In the genomic region with DNA sequence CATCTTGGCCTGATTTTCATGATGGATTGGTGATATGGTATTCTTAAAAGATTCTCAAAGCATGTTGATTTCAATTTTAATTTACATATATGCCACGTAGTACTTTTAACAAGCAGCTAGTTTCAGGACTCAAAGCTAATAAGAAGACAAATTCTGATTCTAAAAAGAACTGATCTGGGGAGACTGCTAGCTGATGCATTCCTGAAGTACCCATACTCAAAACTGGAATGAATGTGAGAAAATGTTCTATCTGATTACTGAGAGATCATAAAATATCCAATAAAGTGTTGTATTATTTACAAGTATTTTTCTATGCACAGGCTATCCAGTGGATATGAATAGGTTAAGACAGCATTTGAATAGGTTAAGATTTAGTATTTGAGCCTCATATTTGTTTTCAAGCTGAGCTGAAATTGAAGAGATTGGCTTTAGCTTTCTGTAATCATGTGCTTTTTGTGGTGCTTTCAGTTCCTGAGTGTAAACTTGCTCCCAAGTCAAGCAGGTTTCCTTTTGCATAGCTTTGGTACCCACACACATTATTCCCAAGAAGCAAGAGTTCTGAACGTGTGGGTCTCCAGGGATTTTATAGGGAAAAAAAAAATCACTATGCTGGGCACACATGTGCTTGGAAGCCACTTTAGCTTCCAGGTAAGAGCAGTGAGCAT, we compare ENCODE assay signal across 9 cellular contexts.
DNase-seq lines count a peak whose midpoint lies in the region; ATAC-seq and TF ChIP-seq lines count a peak whose summit lies in the region.
"Had no signal": no experiment of that assay in that cellular context is flagged by ENCODE, and none has a peak within 500 bp of the region (broad histone marks: within the 10 kb centered on the region; RNA-seq: fewer than 3 reads in every experiment).

No MANE protein-coding gene starts in this region.

- peaks cover 40% of the 10 kb centered on the region for H3K4me1 Mint-ChIP-seq in CD14-positive monocyte
- H3K4me1 Mint-ChIP-seq in nephron: peaks cover 61% of the 10 kb centered on the region

- peak overlapping the region; percentile 78 for H3K27ac ChIP-seq in HL-60 (replicated peaks)
- H3K27ac ChIP-seq in ascending aorta: peak overlapping the region; percentile 55 to 70

- no peaks in the 10 kb centered on the region for H3K27me3 Mint-ChIP-seq in CD14-positive monocyte (ENCODE audit: low read depth in 3 of 3)
- H3K27me3 Mint-ChIP-seq in nephron (ENCODE audit: low read depth): no peaks in the 10 kb centered on the region

- H3K9me3 Mint-ChIP-seq in CD14-positive monocyte (no peaks in the 10 kb centered on the region), nephron (no peaks in the 10 kb centered on the region)

- peaks cover 6 to 28% of the 10 kb centered on the region in 2 donors for H3K4me1 ChIP-seq in ascending aorta

- H3K4me3 Mint-ChIP-seq in CD14-positive monocyte (peak overlapping the region in 1 of 2 donors; percentile 89), nephron (peak overlapping the region in 1 of 3 experiments; percentile 4)

- ATAC-seq in GM21619 (IDR thresholded peaks at IDR 0.05; ENCODE audit: unreplicated experiment): no peak

- H3K9me3 ChIP-seq in ascending aorta: no peaks in the 10 kb centered on the region

- intact Hi-C loops in CD14-positive monocyte (cut with micrococcal nuclease) (no loop called here), ascending aorta (cut with DNase I) (no loop called here)

- H3K27me3 ChIP-seq in HL-60 (ENCODE audit: insufficient read depth, poor library complexity, severe bottlenecking) (no peaks in the 10 kb centered on the region), ascending aorta (no peaks in the 10 kb centered on the region)

- H3K4me3 ChIP-seq in HL-60 (replicated peaks; ENCODE audit: insufficient read depth, low read length): no peak overlapping the region
- peak overlapping the region in 1 of 2 donors; percentile 31 for H3K4me3 ChIP-seq in ascending aorta

- H3K27ac Mint-ChIP-seq in CD14-positive monocyte: peak overlapping the region; percentile 87 to 95 (median 92)
- peak overlapping the region; percentile 85 to 96 (median 88) for H3K27ac Mint-ChIP-seq in nephron

- DNase-seq in CD14-positive monocyte (ENCODE audit: low spot score) (no peak), HL-60 (ENCODE audit: low read depth in 1 of 2, low spot score in 1 of 2) (no peak), ascending aorta (ENCODE audit: low spot score in 2 of 2) (no peak), cerebellum (ENCODE audit: low spot score) (no peak), OCI-M1 (lab: John Stamatoyannopoulos, UW) (no peak), DMS53 treated with DMSO at 0.1 percent for 48 hours (lab: John Stamatoyannopoulos, UW; ENCODE audit: unreplicated experiment) (no peak)
- DNase-seq: NCI-H187 treated with DMSO at 0.1 percent for 48 hours had no signal

- no peak for TF ChIP-seq CTCF in CD14-positive monocyte (IDR thresholded peaks at IDR 0.05)
- no peak for TF ChIP-seq CTCF in HL-60 (IDR thresholded peaks at IDR 0.05; ENCODE audit: insufficient read depth, low read length)
- no peak for TF ChIP-seq CTCF in ascending aorta (IDR thresholded peaks at IDR 0.05)
- no peak for TF ChIP-seq CTCF in nephron (IDR thresholded peaks at IDR 0.05; ENCODE audit: unreplicated experiment in 3 of 3)

- H3K36me3 Mint-ChIP-seq in CD14-positive monocyte (peaks cover 61 to 66% of the 10 kb centered on the region in 2 donors), nephron (ENCODE audit: low read depth) (peaks cover 56% of the 10 kb centered on the region)

- H3K36me3 ChIP-seq in ascending aorta: peaks cover 25 to 37% of the 10 kb centered on the region in 2 donors
